Comparison of ENCODE assay signal across 1 cellular context in genomic region chr4:39883645-39884044, GRCh38.
TF ChIP-seq lines count a peak whose summit lies in the region.

No MANE protein-coding gene starts in this region.

TF ChIP-seq in GM23338, 12 proteins besides CTCF, POLR2A, EP300 and RAD21:
- TF ChIP-seq ZNF462 (CRISPR knock-in tag; IDR thresholded peaks at IDR 0.05) = no peak
- no peak for TF ChIP-seq POLR2AphosphoS5 (IDR thresholded peaks at IDR 0.05; ENCODE audit: low read depth)
- no peak for TF ChIP-seq ZNF114 (CRISPR knock-in tag; IDR thresholded peaks at IDR 0.05)
- no peak for TF ChIP-seq ZNF331 (CRISPR knock-in tag; IDR thresholded peaks at IDR 0.05; ENCODE audit: low read depth)
- no peak for TF ChIP-seq JUNB (IDR thresholded peaks at IDR 0.05; ENCODE audit: unreplicated experiment)
- no peak for TF ChIP-seq STAT1 (IDR thresholded peaks at IDR 0.05; ENCODE audit: unreplicated experiment)
- TF ChIP-seq EZH2 (IDR thresholded peaks at IDR 0.05; ENCODE audit: low read depth, unreplicated experiment) = no peak
- no peak for TF ChIP-seq EZH2phosphoT487 (IDR thresholded peaks at IDR 0.05; ENCODE audit: unreplicated experiment)
- TF ChIP-seq CREB1 (CRISPR knock-in tag; IDR thresholded peaks at IDR 0.05; ENCODE audit: low read depth) = no peak
- TF ChIP-seq ETS1 (IDR thresholded peaks at IDR 0.05) = no peak
- no peak for TF ChIP-seq NANOG (IDR thresholded peaks at IDR 0.05; ENCODE audit: borderline replicate concordance)
